Comparison of ENCODE assay signal across 13 cellular contexts in the genomic region with DNA sequence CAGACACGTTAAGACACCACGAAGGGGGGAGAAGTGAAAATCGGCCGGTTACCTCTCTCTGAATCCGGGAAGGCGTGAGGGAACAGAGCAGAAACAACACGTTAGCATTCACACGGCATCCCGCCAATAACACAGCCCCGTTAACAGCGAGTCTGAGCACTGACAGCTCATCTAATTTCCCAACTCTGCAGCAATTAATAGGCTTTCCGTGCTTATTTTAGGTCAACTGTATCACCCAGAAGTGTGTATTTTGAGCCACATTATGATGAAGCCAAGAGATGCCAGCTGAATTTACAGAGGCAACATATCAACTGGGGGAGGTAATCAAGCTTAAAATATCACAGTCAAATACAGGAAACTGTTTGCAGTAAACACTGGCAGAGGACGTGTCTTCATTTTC.
DNase-seq lines count a peak whose midpoint lies in the region; ATAC-seq and TF ChIP-seq lines count a peak whose summit lies in the region.
"Had no signal": no experiment of that assay in that cellular context is flagged by ENCODE, and none has a peak within 500 bp of the region (broad histone marks: within the 10 kb centered on the region; RNA-seq: fewer than 3 reads in every experiment).

No MANE protein-coding gene starts in this region.

- H2AFZ ChIP-seq in GM23338 = no peak overlapping the region

- H3K36me3 Mint-ChIP-seq in GM23338 (ENCODE audit: low read depth) = peaks cover 9% of the 10 kb centered on the region; the same call in 2 of the 3 replicates
- H3K36me3 Mint-ChIP-seq in activated CD8-positive, alpha-beta T cell treated with anti-CD3 and anti-CD28 coated beads for 36 hours (ENCODE audit: low read depth) = no peaks in the 10 kb centered on the region
- H3K36me3 Mint-ChIP-seq: activated CD4-positive, alpha-beta memory T cell treated with anti-CD3 and anti-CD28 coated beads for 36 hours had no signal

- H4K20me1 ChIP-seq in GM23338 (replicated peaks; ENCODE audit: insufficient read depth) = peaks cover 29% of the 10 kb centered on the region

- no peaks in the 10 kb centered on the region for H3K9me3 Mint-ChIP-seq in GM23338
- H3K9me3 Mint-ChIP-seq in activated CD8-positive, alpha-beta T cell treated with anti-CD3 and anti-CD28 coated beads for 36 hours = no peaks in the 10 kb centered on the region
- H3K9me3 Mint-ChIP-seq: activated CD4-positive, alpha-beta memory T cell treated with anti-CD3 and anti-CD28 coated beads for 36 hours; CD4-positive, alpha-beta T cell; stimulated activated naive CD8-positive, alpha-beta T cell treated with anti-CD3 and anti-CD28 coated beads, Interleukin-15, Interleukin-2, amounts not matched to agents 100 ng/mL and 50 ng/mL, for 24 hours had no signal

- no peaks in the 10 kb centered on the region for H3K9me3 ChIP-seq in prostate gland
- H3K9me3 ChIP-seq in spleen = no peaks in the 10 kb centered on the region

- H3K27ac ChIP-seq in GM23338 (ENCODE audit: low read depth) (0 out of 2 replicates have a peak overlapping the region, but pooled peaks have one; percentile 52), dorsolateral prefrontal cortex (peak overlapping the region in 23 of 59 donors; percentile 0 to 72 (median 24)), prostate gland (no peak overlapping the region), spleen (no peak overlapping the region)

- 0 out of 2 replicates have a peak, but pooled peaks cover 6% of the 10 kb centered on the region for H3F3A ChIP-seq in GM23338 (replicated peaks; ENCODE audit: low read depth)

- ATAC-seq in GM23338 = no peak
- no peak for ATAC-seq in activated CD8-positive, alpha-beta T cell treated with anti-CD3 and anti-CD28 coated beads for 36 hours
- no peak for ATAC-seq in SK-N-SH treated with all-trans-retinoic acid at 6 μM for 48 hours

- no peak for TF ChIP-seq CTCF in GM23338 (conservative IDR thresholded peaks at IDR 0.05; ENCODE audit: low read depth in 2 of 2)
- TF ChIP-seq CTCF in dorsolateral prefrontal cortex (IDR thresholded peaks at IDR 0.05 in 54 of 56, conservative IDR thresholded peaks at IDR 0.05 in 2 of 56; ENCODE audit: low read depth in 1 of 56, partially characterized antibody in 56 of 56) = no peak
- no peak for TF ChIP-seq CTCF in prostate gland (IDR thresholded peaks at IDR 0.05)
- no peak for TF ChIP-seq CTCF in activated CD8-positive, alpha-beta T cell treated with anti-CD3 and anti-CD28 coated beads for 36 hours (IDR thresholded peaks at IDR 0.05)
- TF ChIP-seq CTCF in spleen (IDR thresholded peaks at IDR 0.05 in 8 of 11, conservative IDR thresholded peaks at IDR 0.05 in 3 of 11) = no peak

- no peak for DNase-seq in GM23338 (ENCODE audit: low spot score)
- DNase-seq in NCI-H2029 treated with DMSO at 0.1 percent for 48 hours (lab: John Stamatoyannopoulos, UW) = peak; percentile 71
- DNase-seq in dorsolateral prefrontal cortex = peak in 3 of 10 donors; percentile 38 to 62 (median 45)
- DNase-seq in prostate gland (ENCODE audit: low spot score) = peak; percentile 16
- DNase-seq in activated CD8-positive, alpha-beta T cell treated with anti-CD3 and anti-CD28 coated beads for 36 hours = no peak
- no peak for DNase-seq in RPMI8226
- no peak for DNase-seq in spleen
- DNase-seq: activated CD4-positive, alpha-beta memory T cell treated with anti-CD3 and anti-CD28 coated beads for 36 hours; activated naive CD4-positive, alpha-beta T cell treated with Interleukin-2 at 50 U/mL for 16 hours; CD4-positive, alpha-beta T cell; stimulated activated CD4-positive, alpha-beta T cell treated with anti-CD3 and anti-CD28 coated beads, Interleukin-4, amount 100 ng/mL, for 24 hours had no signal

- H3K4me1 Mint-ChIP-seq in GM23338 = peaks cover 27% of the 10 kb centered on the region
- peaks cover 5% of the 10 kb centered on the region for H3K4me1 Mint-ChIP-seq in activated CD8-positive, alpha-beta T cell treated with anti-CD3 and anti-CD28 coated beads for 36 hours (ENCODE audit: low read depth)

- H3K79me2 ChIP-seq in GM23338 (replicated peaks; ENCODE audit: insufficient read depth) = peaks cover 71% of the 10 kb centered on the region

- no peak overlapping the region for H3K4me3 Mint-ChIP-seq in GM23338
- no peak overlapping the region for H3K4me3 Mint-ChIP-seq in activated CD8-positive, alpha-beta T cell treated with anti-CD3 and anti-CD28 coated beads for 36 hours
- H3K4me3 Mint-ChIP-seq: activated CD4-positive, alpha-beta memory T cell treated with anti-CD3 and anti-CD28 coated beads for 36 hours; CD4-positive, alpha-beta T cell; stimulated activated naive CD8-positive, alpha-beta T cell treated with anti-CD3 and anti-CD28 coated beads, Interleukin-15, Interleukin-2, amounts not matched to agents 100 ng/mL and 50 ng/mL, for 24 hours had no signal

- POLR2A ChIA-PET in activated CD8-positive, alpha-beta T cell treated with anti-CD3 and anti-CD28 coated beads for 36 hours (lab: Charles Lee) = no interaction called here

- H3K27me3 Mint-ChIP-seq in GM23338 (ENCODE audit: insufficient read depth, low read depth, poor library complexity) = peaks cover 1% of the 10 kb centered on the region
- H3K27me3 Mint-ChIP-seq in activated CD8-positive, alpha-beta T cell treated with anti-CD3 and anti-CD28 coated beads for 36 hours = peaks cover 7% of the 10 kb centered on the region
- H3K27me3 Mint-ChIP-seq: stimulated activated naive CD8-positive, alpha-beta T cell treated with anti-CD3 and anti-CD28 coated beads, Interleukin-15, Interleukin-2, amounts not matched to agents 100 ng/mL and 50 ng/mL, for 24 hours had no signal

- H3K36me3 ChIP-seq in GM23338 (ENCODE audit: insufficient read depth) = peaks cover 5% of the 10 kb centered on the region
- H3K36me3 ChIP-seq in prostate gland = no peaks in the 10 kb centered on the region
- peaks cover 0 to under 1% (median 0%) of the 10 kb centered on the region in 6 donors for H3K36me3 ChIP-seq in spleen

- no peak overlapping the region for H3K4me3 ChIP-seq in GM23338
- peak overlapping the region in 36 of 59 donors; percentile 2 to 44 (median 28) for H3K4me3 ChIP-seq in dorsolateral prefrontal cortex
- no peak overlapping the region for H3K4me3 ChIP-seq in prostate gland
- H3K4me3 ChIP-seq in spleen = no peak overlapping the region

- TF ChIP-seq POLR2A in prostate gland (IDR thresholded peaks at IDR 0.05) (no peak), spleen (IDR thresholded peaks at IDR 0.05) (no peak)

- H3K9me2 ChIP-seq in GM23338 (ENCODE audit: insufficient read depth) = no peaks in the 10 kb centered on the region

- peaks cover 17% of the 10 kb centered on the region for H3K4me1 ChIP-seq in GM23338 (ENCODE audit: insufficient read depth)
- no peaks in the 10 kb centered on the region for H3K4me1 ChIP-seq in prostate gland (replicated peaks)
- peaks cover 0 to 46% (median 17%) of the 10 kb centered on the region in 6 donors for H3K4me1 ChIP-seq in spleen

- intact Hi-C loops in dorsolateral prefrontal cortex (cut with DNase I) = loop anchor here (2.0 to 5.0 kb wide), 2 partner anchors 54 to 55 kb away; no protein-coding TSS in a partner anchor
- intact Hi-C loops in prostate gland (cut with DNase I) = no loop called here
- intact Hi-C loops in activated CD8-positive, alpha-beta T cell treated with anti-CD3 and anti-CD28 coated beads for 36 hours (cut with micrococcal nuclease) = loop anchor here (5.0 kb wide), 1 partner anchor 105 kb away; no protein-coding TSS in a partner anchor
- intact Hi-C loops in spleen (cut with DNase I; ENCODE audit: low total_unique reads) = no loop called here

- 33% methylated on average over 13 of the region's 13 CpGs for WGBS in prostate gland
- 78 to 87% (median 85%) methylated on average over 13 of the region's 13 CpGs for whole genome bisulfite sequencing in spleen, 5 donors

- no peak overlapping the region for H3K4me2 ChIP-seq in GM23338

- CTCF ChIA-PET in activated CD8-positive, alpha-beta T cell treated with anti-CD3 and anti-CD28 coated beads for 36 hours (lab: Charles Lee) = interaction anchor here (1.2 to 6.4 kb wide), 5 partner anchors 13 to 376 kb away, joined by 3 to 89 read pairs (median 8); no protein-coding TSS in a partner anchor

- H3K27me3 ChIP-seq in GM23338 (ENCODE audit: insufficient read depth) (no peaks in the 10 kb centered on the region), dorsolateral prefrontal cortex (no peaks in the 10 kb centered on the region), prostate gland (replicated peaks; ENCODE audit: insufficient read depth) (no peaks in the 10 kb centered on the region), spleen (replicated peaks in 1 of 7) (no peaks in the 10 kb centered on the region)

- H3K27ac Mint-ChIP-seq in GM23338 = no peak overlapping the region
- no peak overlapping the region for H3K27ac Mint-ChIP-seq in activated CD8-positive, alpha-beta T cell treated with anti-CD3 and anti-CD28 coated beads for 36 hours
- H3K27ac Mint-ChIP-seq: activated CD4-positive, alpha-beta memory T cell treated with anti-CD3 and anti-CD28 coated beads for 36 hours; CD4-positive, alpha-beta T cell; stimulated activated naive CD8-positive, alpha-beta T cell treated with anti-CD3 and anti-CD28 coated beads, Interleukin-15, Interleukin-2, amounts not matched to agents 100 ng/mL and 50 ng/mL, for 24 hours had no signal

TF ChIP-seq in GM23338, 12 proteins besides CTCF, POLR2A, EP300 and RAD21 (continues in another document):
- no peak for TF ChIP-seq ZNF114 (CRISPR knock-in tag; IDR thresholded peaks at IDR 0.05)
- TF ChIP-seq NANOG (IDR thresholded peaks at IDR 0.05; ENCODE audit: borderline replicate concordance) = no peak

TF ChIP-seq in SK-N-SH treated with all-trans-retinoic acid at 6 μM for 48 hours, 23 proteins besides CTCF, POLR2A, EP300 and RAD21:
- no peak for TF ChIP-seq GLIS3 (CRISPR knock-in tag; IDR thresholded peaks at IDR 0.05)
- TF ChIP-seq SNAI2 (CRISPR knock-in tag; IDR thresholded peaks at IDR 0.05) = no peak
- TF ChIP-seq ARNTL (CRISPR knock-in tag; IDR thresholded peaks at IDR 0.05; ENCODE audit: borderline replicate concordance, low read depth) = no peak
- TF ChIP-seq ZFP3 (CRISPR knock-in tag; IDR thresholded peaks at IDR 0.05) = no peak
- no peak for TF ChIP-seq BACH2 (CRISPR knock-in tag; IDR thresholded peaks at IDR 0.05; ENCODE audit: borderline replicate concordance)

Comparison
In these comparisons a context has a peak if more than half of its experiments do, and no peak if none do; other contexts are left out.
1. DNase-seq: peak in NCI-H2029 treated with DMSO at 0.1 percent for 48 hours (single experiment) and prostate gland (single experiment); none in GM23338 (single experiment), activated CD8-positive, alpha-beta T cell treated with anti-CD3 and anti-CD28 coated beads for 36 hours (single experiment), RPMI8226 (single experiment) and spleen (single experiment).
2. H3K4me3 ChIP-seq: peak in dorsolateral prefrontal cortex (36 of 59); none in GM23338 (single experiment), prostate gland (0 of 2) and spleen (0 of 8).
3. intact Hi-C loops: an anchor here in dorsolateral prefrontal cortex (2.0 to 5.0 kb wide) and activated CD8-positive, alpha-beta T cell treated with anti-CD3 and anti-CD28 coated beads for 36 hours (5.0 kb wide); none called in prostate gland and spleen.